Comparison of ENCODE assay signal across 8 cellular contexts in the genomic region with DNA sequence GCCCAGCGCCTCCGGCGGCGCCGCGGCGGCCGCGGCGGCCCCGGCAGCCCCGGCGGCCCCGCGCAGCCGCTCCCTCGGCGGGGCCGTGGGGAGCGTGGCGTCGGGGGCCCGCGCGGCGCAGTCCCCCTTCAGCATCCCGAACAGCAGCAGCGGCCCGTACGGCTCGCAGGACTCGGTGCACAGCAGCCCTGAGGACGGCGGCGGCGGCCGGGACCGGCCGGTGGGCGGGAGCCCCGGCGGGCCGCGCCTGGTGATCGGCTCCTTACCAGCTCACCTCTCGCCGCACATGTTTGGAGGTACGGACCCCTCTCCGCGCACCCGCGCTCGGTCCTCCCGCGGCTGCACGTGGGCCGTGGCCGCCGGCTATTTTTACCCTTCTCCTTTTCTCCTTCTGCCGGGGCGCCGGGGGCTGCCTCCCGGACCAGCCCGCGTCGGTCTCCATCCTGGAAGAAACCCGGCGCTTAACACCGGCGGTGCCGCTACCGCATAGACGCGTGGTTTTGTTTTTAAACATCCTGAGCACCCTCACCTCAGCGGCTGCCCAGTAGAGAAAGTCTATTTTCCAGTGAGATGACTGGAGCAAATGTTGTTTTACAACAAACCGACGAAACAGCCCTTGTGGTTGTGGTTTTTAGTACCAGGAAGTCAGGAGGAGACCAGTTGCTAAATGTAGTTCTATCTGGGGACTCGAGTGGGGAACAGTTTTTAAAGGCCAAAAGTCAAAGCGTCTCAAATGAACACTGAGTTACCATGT. TPM values are rescaled to one million over a fixed set of nuclear protein-coding genes. Genes with fewer than 3 reads are reported as not detected.
DNase-seq lines count a peak whose midpoint lies in the region; ATAC-seq and TF ChIP-seq lines count a peak whose summit lies in the region.

No MANE protein-coding gene starts in this region.

- no peaks in the 10 kb centered on the region for H3F3A ChIP-seq in neural cell (ENCODE audit: insufficient read depth, low read length, poor library complexity, severe bottlenecking)

- H3K4me3 ChIP-seq in fibroblast of lung (replicated peaks in 1 of 4; ENCODE audit: control extremely low read depth in 1 of 4, insufficient read depth in 1 of 4, low read depth in 3 of 4, low read length in 4 of 4), result peak overlapping the region; percentile 77 to 94 (median 88)
- H3K4me3 ChIP-seq in neural cell (ENCODE audit: low read length), result peak overlapping the region; percentile 90
- peak overlapping the region; percentile 81 to 90 for H3K4me3 ChIP-seq in testis

- H3K4me1 ChIP-seq in fibroblast of lung (ENCODE audit: control insufficient read depth, extremely low read depth, insufficient read depth, low read length), result no peaks in the 10 kb centered on the region
- H3K4me1 ChIP-seq in testis, result no peaks in the 10 kb centered on the region

- DNase-seq in NCI-H524 (lab: John Stamatoyannopoulos, UW) (peak; percentile 12 to 30), NCI-H524 treated with DMSO at 0.1 percent for 48 hours (lab: John Stamatoyannopoulos, UW) (no peak), NOMO-1 treated with DMSO at 0.1 percent for 48 hours (lab: John Stamatoyannopoulos, UW; ENCODE audit: unreplicated experiment) (peak; percentile 95), fibroblast of lung (ENCODE audit: low read depth in 2 of 2) (peak; percentile 61 to 65), testis (peak; percentile 32)
- DNase-seq in activated T-cell treated with anti-CD3 and anti-CD28 coated beads, Interleukin-2, amount 50 U/mL, for 1 hour, result peak; percentile 66

- no peaks in the 10 kb centered on the region for H3K9me2 ChIP-seq in neural cell (ENCODE audit: insufficient read depth, low read length)

- WGBS in testis, 2 donors, result 0% methylated on average over 38 to 42 of the region's 79 CpGs

- peak; percentile 9 for TF ChIP-seq RAD21 in neural cell (conservative IDR thresholded peaks at IDR 0.05)

- no peaks in the 10 kb centered on the region for H3K9me3 ChIP-seq in fibroblast of lung (ENCODE audit: control insufficient read depth, insufficient read depth, low read depth, low read length)
- no peaks in the 10 kb centered on the region for H3K9me3 ChIP-seq in neural cell (ENCODE audit: low read length)
- H3K9me3 ChIP-seq in testis, result no peaks in the 10 kb centered on the region

- TF ChIP-seq CTCF in fibroblast of lung (conservative IDR thresholded peaks at IDR 0.05 in 1 of 2, IDR thresholded peaks at IDR 0.05 in 1 of 2; ENCODE audit: low read depth in 1 of 2, low read length in 2 of 2) (no peak), neural cell (IDR thresholded peaks at IDR 0.05; ENCODE audit: poor library complexity, severe bottlenecking) (no peak), testis (IDR thresholded peaks at IDR 0.05) (no peak)

- ATAC-seq in HG02938 (IDR thresholded peaks at IDR 0.05; ENCODE audit: unreplicated experiment), result peak; percentile 1

- H3K27ac ChIP-seq in fibroblast of lung (ENCODE audit: insufficient read depth, low read length), result peak overlapping the region; percentile 68
- H3K27ac ChIP-seq in neural cell (ENCODE audit: low read length), result no peak overlapping the region
- H3K27ac ChIP-seq in testis, result peak overlapping the region; percentile 81 to 97

- H3K36me3 ChIP-seq in fibroblast of lung (ENCODE audit: control insufficient read depth, insufficient read depth, low read length) (no peaks in the 10 kb centered on the region), neural cell (ENCODE audit: insufficient read depth, low read length) (no peaks in the 10 kb centered on the region), testis (ENCODE audit: low read depth, missing control alignments) (no peaks in the 10 kb centered on the region)

- TF ChIP-seq POLR2A in testis (IDR thresholded peaks at IDR 0.05), result no peak

- no peak for TF ChIP-seq EP300 in neural cell (conservative IDR thresholded peaks at IDR 0.05; ENCODE audit: poor library complexity, severe bottlenecking)

- H3K9ac ChIP-seq in fibroblast of lung (ENCODE audit: insufficient read depth, low read length) (peak overlapping the region; percentile 80), neural cell (ENCODE audit: low read length) (peak overlapping the region; percentile 72)

- H3K79me2 ChIP-seq in fibroblast of lung (ENCODE audit: control insufficient read depth, insufficient read depth, low read length) (no peaks in the 10 kb centered on the region), neural cell (replicated peaks; ENCODE audit: insufficient read depth, low read length) (peaks cover 26% of the 10 kb centered on the region)

- H4K20me1 ChIP-seq in fibroblast of lung (ENCODE audit: control insufficient read depth, extremely low read depth, insufficient read depth, low read length) (no peaks in the 10 kb centered on the region), neural cell (ENCODE audit: insufficient read depth) (peaks cover 6% of the 10 kb centered on the region)

- H3K4me2 ChIP-seq in fibroblast of lung (ENCODE audit: extremely low read depth, insufficient read depth, low read length) (peak overlapping the region; percentile 48), neural cell (ENCODE audit: low read length) (peak overlapping the region; percentile 82)

- H3K27me3 ChIP-seq in fibroblast of lung (ENCODE audit: control insufficient read depth, insufficient read depth, low read length) (no peaks in the 10 kb centered on the region), neural cell (ENCODE audit: insufficient read depth, low read depth, low read length) (no peaks in the 10 kb centered on the region), testis (no peaks in the 10 kb centered on the region)

- H2AFZ ChIP-seq in fibroblast of lung (ENCODE audit: low read length) (peak overlapping the region; percentile 93), neural cell (ENCODE audit: low read depth, low read length) (no peak overlapping the region)

- intact Hi-C loops in testis (cut with DNase I; ENCODE audit: low total_unique reads), result no loop called here

TF ChIP-seq in neural cell, 6 proteins besides CTCF, POLR2A, EP300 and RAD21:
- TF ChIP-seq EZH2 (IDR thresholded peaks at IDR 0.05; ENCODE audit: borderline replicate concordance, insufficient read depth, low read length, poor library complexity, severe bottlenecking) (no peak), TAF1 (IDR thresholded peaks at IDR 0.05; ENCODE audit: low read depth) (no peak), MXI1 (conservative IDR thresholded peaks at IDR 0.05; ENCODE audit: poor library complexity, severe bottlenecking) (peak; percentile 68), SMC3 (conservative IDR thresholded peaks at IDR 0.05; ENCODE audit: poor library complexity) (no peak)

RNA-seq across cellular contexts. Expression of a gene that starts 1.3 kb away (rescaled TPM):
- 7.2 and 7.9 TPM in 2 replicates for total RNA-seq in fibroblast of lung
- 2.1 and 2.6 TPM in 2 replicates for polyA plus RNA-seq in fibroblast of lung
- polyA plus RNA-seq in fibroblast of lung (2012), result 1.6 and 1.8 TPM in 2 replicates
- polyA minus RNA-seq in fibroblast of lung (ENCODE audit: low replicate concordance), result not detected in 2 replicates
- polyA plus RNA-seq in neural cell, result 9.5 and 12.2 TPM in 2 replicates
- polyA minus RNA-seq in neural cell, result 44.6 and 48.9 TPM in 2 replicates
- 10 to 100 TPM; 53.0 to 65.0 TPM for total RNA-seq in testis
- 38.4 TPM for polyA plus RNA-seq in testis (ENCODE audit: insufficient read depth, low read depth, low replicate concordance)
